1 cellular context compared by ENCODE assay signal in the genomic region with DNA sequence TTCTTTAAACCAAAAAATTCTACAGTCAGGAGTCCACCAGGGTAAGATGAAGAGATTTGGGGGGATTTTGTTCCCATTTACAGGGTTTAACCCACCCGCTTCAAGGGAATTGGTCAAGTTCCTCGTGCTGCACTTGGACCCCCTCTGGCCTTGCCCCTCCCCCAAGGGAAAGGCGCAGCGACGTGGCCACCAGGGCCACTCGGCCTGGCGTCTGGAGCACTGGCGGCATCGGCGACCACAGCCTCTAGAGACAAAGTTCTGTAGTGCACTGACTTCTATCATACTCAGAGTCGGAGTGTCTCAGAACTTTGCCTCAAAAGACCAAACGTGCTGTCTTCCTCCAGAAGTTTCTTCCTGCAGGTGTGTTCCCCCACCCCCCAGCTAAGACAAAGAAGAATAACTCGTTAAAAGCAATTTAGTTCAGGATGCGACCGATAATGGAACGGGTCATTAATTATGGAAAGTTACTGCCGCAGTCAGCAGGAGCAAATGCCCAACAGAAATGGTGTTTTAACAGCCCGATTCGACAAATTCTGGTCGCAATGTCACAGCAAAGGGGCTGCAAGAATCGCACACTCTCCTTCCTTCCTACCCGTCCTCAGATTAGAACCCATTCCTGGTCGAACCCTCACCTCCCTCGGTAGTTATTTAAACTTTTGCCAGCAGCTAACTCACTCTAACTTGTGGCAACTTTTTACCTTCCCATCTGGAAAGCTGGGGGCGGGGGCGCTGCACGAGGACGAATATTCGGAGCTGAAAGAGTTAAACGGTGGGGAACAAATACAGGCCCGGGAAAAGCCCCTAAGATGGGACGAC.
TF ChIP-seq lines count a peak whose summit lies in the region.

No MANE protein-coding gene starts in this region.

TF ChIP-seq in K562, 482 proteins besides CTCF, POLR2A, EP300 and RAD21 (continued from another document and continues in another):
- TF ChIP-seq ZBTB9 (CRISPR knock-in tag; IDR thresholded peaks at IDR 0.05) (peak; percentile 39; the same call in 1 of the 2 replicates), PRPF4 (IDR thresholded peaks at IDR 0.05; ENCODE audit: insufficient read depth, low read depth, low read length, poor library complexity, severe bottlenecking) (no peak), MYC (IDR thresholded peaks at IDR 0.05; ENCODE audit: low read depth, low read length) (peak; percentile 54), MYC (CRISPR knock-in tag; IDR thresholded peaks at IDR 0.05; ENCODE audit: borderline replicate concordance, low read depth) (no peak), ARID2 (IDR thresholded peaks at IDR 0.05) (no peak), SIN3A (IDR thresholded peaks at IDR 0.05; ENCODE audit: borderline replicate concordance in 2 of 2, control insufficient read depth in 1 of 2, low read depth in 2 of 2, low read length in 2 of 2) (no peak), E2F6 (IDR thresholded peaks at IDR 0.05; ENCODE audit: borderline replicate concordance in 1 of 2, extremely low read depth in 1 of 2, insufficient read depth in 1 of 2, insufficient read length in 1 of 2, low read depth in 1 of 2, low read length in 1 of 2, poor library complexity in 1 of 2, severe bottlenecking in 1 of 2) (peak in 1 of 2 experiments; percentile 61), MBD2 (IDR thresholded peaks at IDR 0.05; ENCODE audit: borderline replicate concordance, low read depth) (no peak), ARID1B (IDR thresholded peaks at IDR 0.05) (no peak), NR3C1 (CRISPR knock-in tag; IDR thresholded peaks at IDR 0.05) (no peak), ELF2 (CRISPR knock-in tag; IDR thresholded peaks at IDR 0.05) (0 out of 2 replicates have a peak, but pooled peaks have one; percentile 17), ZNF24 (IDR thresholded peaks at IDR 0.05) (no peak), MLLT1 (IDR thresholded peaks at IDR 0.05) (peak in 1 of 2 experiments; percentile 15; a peak in 1 of 4 replicates), CREM (IDR thresholded peaks at IDR 0.05; ENCODE audit: low read depth) (peak; percentile 58; the same call in 1 of the 2 replicates), CAMTA2 (CRISPR knock-in tag; conservative IDR thresholded peaks at IDR 0.05) (no peak), ZFX (CRISPR knock-in tag; IDR thresholded peaks at IDR 0.05) (0 out of 2 replicates have a peak, but pooled peaks have one; percentile 7)
- TF ChIP-seq, protein P1, sequence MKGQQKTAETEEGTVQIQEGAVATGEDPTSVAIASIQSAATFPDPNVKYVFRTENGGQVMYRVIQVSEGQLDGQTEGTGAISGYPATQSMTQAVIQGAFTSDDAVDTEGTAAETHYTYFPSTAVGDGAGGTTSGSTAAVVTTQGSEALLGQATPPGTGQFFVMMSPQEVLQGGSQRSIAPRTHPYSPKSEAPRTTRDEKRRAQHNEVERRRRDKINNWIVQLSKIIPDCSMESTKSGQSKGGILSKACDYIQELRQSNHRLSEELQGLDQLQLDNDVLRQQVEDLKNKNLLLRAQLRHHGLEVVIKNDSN (CRISPR knock-in tag; IDR thresholded peaks at IDR 0.05): peak; percentile 11; the same call in 1 of the 2 replicates
- TF ChIP-seq, protein P2, sequence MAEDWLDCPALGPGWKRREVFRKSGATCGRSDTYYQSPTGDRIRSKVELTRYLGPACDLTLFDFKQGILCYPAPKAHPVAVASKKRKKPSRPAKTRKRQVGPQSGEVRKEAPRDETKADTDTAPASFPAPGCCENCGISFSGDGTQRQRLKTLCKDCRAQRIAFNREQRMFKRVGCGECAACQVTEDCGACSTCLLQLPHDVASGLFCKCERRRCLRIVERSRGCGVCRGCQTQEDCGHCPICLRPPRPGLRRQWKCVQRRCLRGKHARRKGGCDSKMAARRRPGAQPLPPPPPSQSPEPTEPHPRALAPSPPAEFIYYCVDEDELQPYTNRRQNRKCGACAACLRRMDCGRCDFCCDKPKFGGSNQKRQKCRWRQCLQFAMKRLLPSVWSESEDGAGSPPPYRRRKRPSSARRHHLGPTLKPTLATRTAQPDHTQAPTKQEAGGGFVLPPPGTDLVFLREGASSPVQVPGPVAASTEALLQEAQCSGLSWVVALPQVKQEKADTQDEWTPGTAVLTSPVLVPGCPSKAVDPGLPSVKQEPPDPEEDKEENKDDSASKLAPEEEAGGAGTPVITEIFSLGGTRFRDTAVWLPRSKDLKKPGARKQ (CRISPR knock-in tag; IDR thresholded peaks at IDR 0.05): peak; percentile 76; the same call in 1 of the 2 replicates
- TF ChIP-seq, protein P3, sequence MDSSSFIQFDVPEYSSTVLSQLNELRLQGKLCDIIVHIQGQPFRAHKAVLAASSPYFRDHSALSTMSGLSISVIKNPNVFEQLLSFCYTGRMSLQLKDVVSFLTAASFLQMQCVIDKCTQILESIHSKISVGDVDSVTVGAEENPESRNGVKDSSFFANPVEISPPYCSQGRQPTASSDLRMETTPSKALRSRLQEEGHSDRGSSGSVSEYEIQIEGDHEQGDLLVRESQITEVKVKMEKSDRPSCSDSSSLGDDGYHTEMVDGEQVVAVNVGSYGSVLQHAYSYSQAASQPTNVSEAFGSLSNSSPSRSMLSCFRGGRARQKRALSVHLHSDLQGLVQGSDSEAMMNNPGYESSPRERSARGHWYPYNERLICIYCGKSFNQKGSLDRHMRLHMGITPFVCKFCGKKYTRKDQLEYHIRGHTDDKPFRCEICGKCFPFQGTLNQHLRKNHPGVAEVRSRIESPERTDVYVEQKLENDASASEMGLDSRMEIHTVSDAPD (CRISPR knock-in tag; IDR thresholded peaks at IDR 0.05): no peak
- TF ChIP-seq, protein P4, sequence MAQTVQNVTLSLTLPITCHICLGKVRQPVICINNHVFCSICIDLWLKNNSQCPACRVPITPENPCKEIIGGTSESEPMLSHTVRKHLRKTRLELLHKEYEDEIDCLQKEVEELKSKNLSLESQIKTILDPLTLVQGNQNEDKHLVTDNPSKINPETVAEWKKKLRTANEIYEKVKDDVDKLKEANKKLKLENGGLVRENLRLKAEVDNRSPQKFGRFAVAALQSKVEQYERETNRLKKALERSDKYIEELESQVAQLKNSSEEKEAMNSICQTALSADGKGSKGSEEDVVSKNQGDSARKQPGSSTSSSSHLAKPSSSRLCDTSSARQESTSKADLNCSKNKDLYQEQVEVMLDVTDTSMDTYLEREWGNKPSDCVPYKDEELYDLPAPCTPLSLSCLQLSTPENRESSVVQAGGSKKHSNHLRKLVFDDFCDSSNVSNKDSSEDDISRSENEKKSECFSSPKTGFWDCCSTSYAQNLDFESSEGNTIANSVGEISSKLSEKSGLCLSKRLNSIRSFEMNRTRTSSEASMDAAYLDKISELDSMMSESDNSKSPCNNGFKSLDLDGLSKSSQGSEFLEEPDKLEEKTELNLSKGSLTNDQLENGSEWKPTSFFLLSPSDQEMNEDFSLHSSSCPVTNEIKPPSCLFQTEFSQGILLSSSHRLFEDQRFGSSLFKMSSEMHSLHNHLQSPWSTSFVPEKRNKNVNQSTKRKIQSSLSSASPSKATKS (CRISPR knock-in tag; IDR thresholded peaks at IDR 0.05): no peak
- TF ChIP-seq, protein P5, sequence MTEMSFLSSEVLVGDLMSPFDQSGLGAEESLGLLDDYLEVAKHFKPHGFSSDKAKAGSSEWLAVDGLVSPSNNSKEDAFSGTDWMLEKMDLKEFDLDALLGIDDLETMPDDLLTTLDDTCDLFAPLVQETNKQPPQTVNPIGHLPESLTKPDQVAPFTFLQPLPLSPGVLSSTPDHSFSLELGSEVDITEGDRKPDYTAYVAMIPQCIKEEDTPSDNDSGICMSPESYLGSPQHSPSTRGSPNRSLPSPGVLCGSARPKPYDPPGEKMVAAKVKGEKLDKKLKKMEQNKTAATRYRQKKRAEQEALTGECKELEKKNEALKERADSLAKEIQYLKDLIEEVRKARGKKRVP (CRISPR knock-in tag; IDR thresholded peaks at IDR 0.05): peak; percentile 8; the same call in 1 of the 2 replicates
- TF ChIP-seq, protein P6, sequence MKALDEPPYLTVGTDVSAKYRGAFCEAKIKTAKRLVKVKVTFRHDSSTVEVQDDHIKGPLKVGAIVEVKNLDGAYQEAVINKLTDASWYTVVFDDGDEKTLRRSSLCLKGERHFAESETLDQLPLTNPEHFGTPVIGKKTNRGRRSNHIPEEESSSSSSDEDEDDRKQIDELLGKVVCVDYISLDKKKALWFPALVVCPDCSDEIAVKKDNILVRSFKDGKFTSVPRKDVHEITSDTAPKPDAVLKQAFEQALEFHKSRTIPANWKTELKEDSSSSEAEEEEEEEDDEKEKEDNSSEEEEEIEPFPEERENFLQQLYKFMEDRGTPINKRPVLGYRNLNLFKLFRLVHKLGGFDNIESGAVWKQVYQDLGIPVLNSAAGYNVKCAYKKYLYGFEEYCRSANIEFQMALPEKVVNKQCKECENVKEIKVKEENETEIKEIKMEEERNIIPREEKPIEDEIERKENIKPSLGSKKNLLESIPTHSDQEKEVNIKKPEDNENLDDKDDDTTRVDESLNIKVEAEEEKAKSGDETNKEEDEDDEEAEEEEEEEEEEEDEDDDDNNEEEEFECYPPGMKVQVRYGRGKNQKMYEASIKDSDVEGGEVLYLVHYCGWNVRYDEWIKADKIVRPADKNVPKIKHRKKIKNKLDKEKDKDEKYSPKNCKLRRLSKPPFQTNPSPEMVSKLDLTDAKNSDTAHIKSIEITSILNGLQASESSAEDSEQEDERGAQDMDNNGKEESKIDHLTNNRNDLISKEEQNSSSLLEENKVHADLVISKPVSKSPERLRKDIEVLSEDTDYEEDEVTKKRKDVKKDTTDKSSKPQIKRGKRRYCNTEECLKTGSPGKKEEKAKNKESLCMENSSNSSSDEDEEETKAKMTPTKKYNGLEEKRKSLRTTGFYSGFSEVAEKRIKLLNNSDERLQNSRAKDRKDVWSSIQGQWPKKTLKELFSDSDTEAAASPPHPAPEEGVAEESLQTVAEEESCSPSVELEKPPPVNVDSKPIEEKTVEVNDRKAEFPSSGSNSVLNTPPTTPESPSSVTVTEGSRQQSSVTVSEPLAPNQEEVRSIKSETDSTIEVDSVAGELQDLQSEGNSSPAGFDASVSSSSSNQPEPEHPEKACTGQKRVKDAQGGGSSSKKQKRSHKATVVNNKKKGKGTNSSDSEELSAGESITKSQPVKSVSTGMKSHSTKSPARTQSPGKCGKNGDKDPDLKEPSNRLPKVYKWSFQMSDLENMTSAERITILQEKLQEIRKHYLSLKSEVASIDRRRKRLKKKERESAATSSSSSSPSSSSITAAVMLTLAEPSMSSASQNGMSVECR (CRISPR knock-in tag; IDR thresholded peaks at IDR 0.05): no peak
